ENCODE assay signal across 15 cellular contexts in the genomic region with DNA sequence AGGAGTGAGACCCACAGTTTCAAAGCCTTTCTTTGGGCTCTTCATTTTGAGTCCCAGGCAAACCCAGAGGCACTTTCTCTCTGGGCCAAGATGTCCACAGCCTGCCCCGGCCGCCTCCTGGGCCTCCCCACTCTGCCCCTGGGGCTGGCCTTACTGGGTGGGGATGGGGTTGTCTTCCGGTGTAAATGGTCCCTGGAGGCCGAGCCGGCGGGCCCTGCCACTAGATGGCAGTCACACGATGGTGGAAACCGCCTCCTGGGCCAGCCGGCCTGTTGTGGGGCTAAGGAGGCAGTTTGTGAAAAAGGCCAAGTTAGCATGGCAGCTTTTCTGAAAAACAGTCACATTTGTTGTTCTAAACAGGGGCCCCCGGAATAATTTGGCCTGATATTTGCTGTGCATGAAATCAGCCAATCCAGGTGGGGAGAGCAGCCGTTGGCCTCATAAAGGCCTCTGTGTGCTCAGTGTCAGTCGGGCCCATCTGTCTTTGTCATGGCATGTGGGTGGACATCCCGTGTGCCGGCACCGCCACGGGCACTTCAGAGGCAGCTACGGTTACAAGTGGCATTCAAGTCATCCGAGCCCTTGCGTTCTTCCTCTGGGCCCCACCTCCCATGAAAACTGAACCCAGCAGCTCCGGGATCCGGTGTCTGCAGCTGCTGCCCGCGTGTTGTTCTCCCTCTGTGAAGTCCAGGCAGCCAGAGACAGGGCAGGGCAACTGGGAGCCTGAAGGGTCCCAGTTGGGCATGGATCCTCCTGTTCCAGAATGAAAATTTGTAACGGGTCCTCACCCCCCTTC. TPM values are rescaled to one million over a fixed set of nuclear protein-coding genes. Genes with fewer than 3 reads are reported as not detected.
DNase-seq lines count a peak whose midpoint lies in the region; ATAC-seq and TF ChIP-seq lines count a peak whose summit lies in the region.
"Had no signal": no experiment of that assay in that cellular context is flagged by ENCODE, and none has a peak within 500 bp of the region (broad histone marks: within the 10 kb centered on the region; RNA-seq: fewer than 3 reads in every experiment).

No MANE protein-coding gene starts in this region.

- dilution Hi-C loops in mammary epithelial cell (cut with HindIII; ENCODE audit: low sequenced_read_pairs): no loop called here

- H3K4me2 ChIP-seq in mammary epithelial cell (ENCODE audit: insufficient read depth, low read depth, low read length): no peak overlapping the region

- BruUV-seq in MCF 10A (replicated peaks; lab: Mats Ljungman, UMichigan) (no TSS peak), mammary epithelial cell (replicated peaks; lab: Mats Ljungman, UMichigan) (no TSS peak)

- DNase-seq in MCF 10A (ENCODE audit: unreplicated experiment): no peak
- no peak for DNase-seq in mammary epithelial cell
- DNase-seq in activated CD4-positive, alpha-beta memory T cell treated with anti-CD3 and anti-CD28 coated beads, Interleukin-2, amount 10 ng/mL, durations not matched to agents 7 days and 5 days: peak; percentile 20
- DNase-seq in right cardiac atrium: peak in 2 of 3 donors; percentile 56 to 74
- DNase-seq in suprapubic skin (ENCODE audit: low spot score in 2 of 2): peak; percentile 22 to 58
- no peak for DNase-seq in colonic mucosa
- DNase-seq: NCI-H1694, transverse colon had no signal

- intact Hi-C loops in MCF 10A (cut with micrococcal nuclease) (no loop called here), mammary epithelial cell (cut with micrococcal nuclease) (no loop called here), right cardiac atrium (cut with DNase I) (no loop called here), colonic mucosa (cut with DNase I) (no loop called here)

- H3K4me1 ChIP-seq in mammary epithelial cell (ENCODE audit: insufficient read depth, low read length) (no peaks in the 10 kb centered on the region), right cardiac atrium (ENCODE audit: control insufficient read depth, insufficient read depth, low read length) (no peaks in the 10 kb centered on the region), suprapubic skin (no peaks in the 10 kb centered on the region), colonic mucosa (no peaks in the 10 kb centered on the region)
- H3K4me1 ChIP-seq: transverse colon had no signal

- H3K36me3 Mint-ChIP-seq in MCF 10A (ENCODE audit: insufficient read depth, unreplicated experiment): no peaks in the 10 kb centered on the region
- no peaks in the 10 kb centered on the region for H3K36me3 Mint-ChIP-seq in activated CD4-positive, alpha-beta memory T cell treated with anti-CD3 and anti-CD28 coated beads, Interleukin-2, amount 10 ng/mL, durations not matched to agents 7 days and 5 days (ENCODE audit: low read depth)

- H3K27me3 ChIP-seq in mammary epithelial cell (ENCODE audit: insufficient read depth, low read length): no peaks in the 10 kb centered on the region
- H3K27me3 ChIP-seq in right cardiac atrium (ENCODE audit: control insufficient read depth, insufficient read depth): no peaks in the 10 kb centered on the region
- H3K27me3 ChIP-seq in suprapubic skin: no peaks in the 10 kb centered on the region
- no peaks in the 10 kb centered on the region for H3K27me3 ChIP-seq in colonic mucosa
- H3K27me3 ChIP-seq: transverse colon had no signal

- peak; percentile 15 for TF ChIP-seq CTCF in MCF 10A (IDR thresholded peaks at IDR 0.05; ENCODE audit: unreplicated experiment)
- peak in 1 of 2 donors; percentile 2 for TF ChIP-seq CTCF in mammary epithelial cell (conservative IDR thresholded peaks at IDR 0.05 in 1 of 2, IDR thresholded peaks at IDR 0.05 in 1 of 2; ENCODE audit: extremely low read depth in 1 of 2, insufficient read depth in 1 of 2, low read depth in 1 of 2, low read length in 2 of 2)
- peak in 1 of 2 donors; percentile 30 for TF ChIP-seq CTCF in suprapubic skin (IDR thresholded peaks at IDR 0.05)
- no peak for TF ChIP-seq CTCF in colonic mucosa (IDR thresholded peaks at IDR 0.05)

- POLR2A ChIA-PET in MCF 10A (lab: Yijun Ruan, JAX): no interaction called here
- POLR2A ChIA-PET in activated CD4-positive, alpha-beta memory T cell treated with anti-CD3 and anti-CD28 coated beads, Interleukin-2, amount 10 ng/mL, durations not matched to agents 7 days and 5 days (lab: Charles Lee): no interaction called here

- no peaks in the 10 kb centered on the region for H3K79me2 ChIP-seq in mammary epithelial cell (ENCODE audit: insufficient read depth, low read length)

- H3K27me3 Mint-ChIP-seq in MCF 10A (ENCODE audit: insufficient read depth, unreplicated experiment): no peaks in the 10 kb centered on the region
- H3K27me3 Mint-ChIP-seq in activated CD4-positive, alpha-beta memory T cell treated with anti-CD3 and anti-CD28 coated beads, Interleukin-2, amount 10 ng/mL, durations not matched to agents 7 days and 5 days: no peaks in the 10 kb centered on the region

- H3K27ac ChIP-seq in mammary epithelial cell (ENCODE audit: insufficient read depth, low read depth, low read length) (no peak overlapping the region), right cardiac atrium (ENCODE audit: low read length) (no peak overlapping the region), suprapubic skin (no peak overlapping the region), colonic mucosa (no peak overlapping the region)
- H3K27ac ChIP-seq: C4-2B, epithelial cell of prostate, RWPE1, transverse colon had no signal

- in situ Hi-C loops in mammary epithelial cell (cut with MboI; ENCODE audit: low sequenced_read_pairs in 2 of 2): no loop called here

- ATAC-seq in right cardiac atrium (peak in 1 of 2 donors; percentile 64), GM18519 (IDR thresholded peaks at IDR 0.05; ENCODE audit: low FRiP score, unreplicated experiment) (no peak), GM21825 (IDR thresholded peaks at IDR 0.05; ENCODE audit: unreplicated experiment) (no peak)

- H3K36me3 ChIP-seq in mammary epithelial cell (ENCODE audit: insufficient read depth, low read length) (no peaks in the 10 kb centered on the region), suprapubic skin (no peaks in the 10 kb centered on the region), colonic mucosa (no peaks in the 10 kb centered on the region)
- H3K36me3 ChIP-seq: transverse colon had no signal

- no CpG with 5 or more reads among the region's 24 CpGs for WGBS in mammary epithelial cell (ENCODE audit: low coverage, missing lambda C conversion rate)
- whole genome bisulfite sequencing in right cardiac atrium: 38% methylated on average over 2 of the region's 24 CpGs
- WGBS in suprapubic skin: no CpG with 5 or more reads among the region's 24 CpGs

- no peaks in the 10 kb centered on the region for H3K9me3 Mint-ChIP-seq in MCF 10A (ENCODE audit: unreplicated experiment)
- H3K9me3 Mint-ChIP-seq in activated CD4-positive, alpha-beta memory T cell treated with anti-CD3 and anti-CD28 coated beads, Interleukin-2, amount 10 ng/mL, durations not matched to agents 7 days and 5 days: no peaks in the 10 kb centered on the region
- H3K9me3 Mint-ChIP-seq: nephron had no signal

- TF ChIP-seq POLR2A in suprapubic skin (IDR thresholded peaks at IDR 0.05): no peak

- H3K9me3 ChIP-seq in mammary epithelial cell (replicated peaks; ENCODE audit: insufficient read depth, low read length) (no peaks in the 10 kb centered on the region), right cardiac atrium (ENCODE audit: control insufficient read depth, low read length) (no peaks in the 10 kb centered on the region), suprapubic skin (no peaks in the 10 kb centered on the region), colonic mucosa (no peaks in the 10 kb centered on the region)
- H3K9me3 ChIP-seq: transverse colon had no signal

- H3K4me3 Mint-ChIP-seq in MCF 10A (ENCODE audit: unreplicated experiment): no peak overlapping the region
- H3K4me3 Mint-ChIP-seq in activated CD4-positive, alpha-beta memory T cell treated with anti-CD3 and anti-CD28 coated beads, Interleukin-2, amount 10 ng/mL, durations not matched to agents 7 days and 5 days: no peak overlapping the region
- H3K4me3 Mint-ChIP-seq: nephron had no signal

- no peak overlapping the region for H3K27ac Mint-ChIP-seq in MCF 10A (ENCODE audit: low read depth, unreplicated experiment)
- H3K27ac Mint-ChIP-seq in activated CD4-positive, alpha-beta memory T cell treated with anti-CD3 and anti-CD28 coated beads, Interleukin-2, amount 10 ng/mL, durations not matched to agents 7 days and 5 days: no peak overlapping the region
- H3K27ac Mint-ChIP-seq: nephron had no signal

- no peaks in the 10 kb centered on the region for H4K20me1 ChIP-seq in mammary epithelial cell (ENCODE audit: insufficient read depth, low read length)

- TF ChIP-seq EP300 in suprapubic skin (IDR thresholded peaks at IDR 0.05): no peak

- H3K4me3 ChIP-seq in mammary epithelial cell (replicated peaks in 1 of 3; ENCODE audit: insufficient read depth in 1 of 3, low read depth in 2 of 3, low read length in 3 of 3) (no peak overlapping the region), right cardiac atrium (ENCODE audit: low read length) (no peak overlapping the region), suprapubic skin (no peak overlapping the region), colonic mucosa (no peak overlapping the region)
- H3K4me3 ChIP-seq: transverse colon had no signal

- no peak overlapping the region for H2AFZ ChIP-seq in mammary epithelial cell (ENCODE audit: low read depth, low read length)

- H3K4me1 Mint-ChIP-seq in MCF 10A (ENCODE audit: insufficient read depth, unreplicated experiment): no peaks in the 10 kb centered on the region
- H3K4me1 Mint-ChIP-seq in activated CD4-positive, alpha-beta memory T cell treated with anti-CD3 and anti-CD28 coated beads, Interleukin-2, amount 10 ng/mL, durations not matched to agents 7 days and 5 days: no peaks in the 10 kb centered on the region
- H3K4me1 Mint-ChIP-seq: nephron had no signal

- H3K9ac ChIP-seq in mammary epithelial cell (ENCODE audit: insufficient read depth, low read length): no peak overlapping the region
- H3K9ac ChIP-seq in colonic mucosa (ENCODE audit: low read depth in 2 of 2, low read length in 2 of 2): no peak overlapping the region

- CTCF ChIA-PET in MCF 10A (lab: Yijun Ruan, JAX) (interaction anchor here (0.6 to 2.6 kb wide), 6 partner anchors 9 to 260 kb away, joined by 3 to 7 read pairs (median 3); no protein-coding TSS in a partner anchor), mammary epithelial cell (lab: Charles Lee; ENCODE audit: low non-redundant PET) (no interaction called here)
- CTCF ChIA-PET in activated CD4-positive, alpha-beta memory T cell treated with anti-CD3 and anti-CD28 coated beads, Interleukin-2, amount 10 ng/mL, durations not matched to agents 7 days and 5 days (lab: Charles Lee): interaction anchor here (1.3 kb wide), 1 partner anchor 196 kb away, joined by 4 read pairs; no protein-coding TSS in a partner anchor

RNA-seq across cellular contexts. Expression of a gene that starts 6.6 kb away (rescaled TPM):
- total RNA-seq in MCF 10A (2022): 89.2 and 98.0 TPM in 2 replicates
- total RNA-seq in mammary epithelial cell: 10 to 100 TPM; 40.8 to 47.3 TPM
- 87.0 TPM for polyA plus RNA-seq in mammary epithelial cell
- polyA minus RNA-seq in mammary epithelial cell: 63.9 TPM
- 10 to 100 TPM; 99.8 to 99.9 TPM for total RNA-seq in activated CD4-positive, alpha-beta memory T cell treated with anti-CD3 and anti-CD28 coated beads, Interleukin-2, amount 10 ng/mL, durations not matched to agents 7 days and 5 days
- 100 to 1,000 TPM in 1 of 4 donors, 10 to 100 TPM in 3; 47.1 to 102 (median 74.8) TPM for total RNA-seq in right cardiac atrium
- polyA plus RNA-seq in right cardiac atrium: 108 TPM
- total RNA-seq in suprapubic skin: 100 to 1,000 TPM in 2 of 4 donors, 10 to 100 TPM in 2; 76.9 to 115 (median 103) TPM
- total RNA-seq in colonic mucosa: 100 to 1,000 TPM in 1 of 2 donors, 10 to 100 TPM in 1; 89.4 to 140 TPM

RNA-seq across cellular contexts. Expression of a gene that starts 34.2 kb away (rescaled TPM):
- total RNA-seq in MCF 10A (2022) (not detected in 2 replicates), mammary epithelial cell (not detected), right cardiac atrium (10 to 100 TPM in 3 of 4 donors, 1 to 10 TPM in 1; 9.0 to 58.7 (median 34.1) TPM), suprapubic skin (10 to 100 TPM in 1 of 4 donors, 1 to 10 TPM in 3; 1.5 to 12.9 (median 4.8) TPM), colonic mucosa (under 1 TPM in 1 of 2 donors, not detected in 1; 0.72 TPM)
- polyA plus RNA-seq in mammary epithelial cell (not detected), right cardiac atrium (63.1 TPM)
- polyA minus RNA-seq in mammary epithelial cell: not detected
- total RNA-seq in activated CD4-positive, alpha-beta memory T cell treated with anti-CD3 and anti-CD28 coated beads, Interleukin-2, amount 10 ng/mL, durations not matched to agents 7 days and 5 days: 1 to 10 TPM; 6.6 to 9.7 TPM
- total RNA-seq: astrocyte had no signal

RNA-seq across cellular contexts. Expression of a gene that starts 44.0 kb away (rescaled TPM):
- total RNA-seq in MCF 10A (2022): 61.0 and 152 TPM in 2 replicates
- 10 to 100 TPM in 1 of 2 donors, 1 to 10 TPM in 1; 1.3 to 31.8 TPM for total RNA-seq in mammary epithelial cell
- polyA plus RNA-seq in mammary epithelial cell: 0.58 TPM
- 2.8 TPM for polyA minus RNA-seq in mammary epithelial cell
- total RNA-seq in activated CD4-positive, alpha-beta memory T cell treated with anti-CD3 and anti-CD28 coated beads, Interleukin-2, amount 10 ng/mL, durations not matched to agents 7 days and 5 days: not detected
- 100 to 1,000 TPM; 279 to 500 (median 401) TPM for total RNA-seq in right cardiac atrium
- 813 TPM for polyA plus RNA-seq in right cardiac atrium
- 10 to 100 TPM; 20.0 to 62.2 (median 40.4) TPM for total RNA-seq in suprapubic skin
- total RNA-seq in colonic mucosa: 10 to 100 TPM in 1 of 2 donors, 1 to 10 TPM in 1; 4.7 to 32.9 TPM

Comparison
In these comparisons a context has a peak if more than half of its experiments do, and no peak if none do; other contexts are left out.
1. DNase-seq: peak in activated CD4-positive, alpha-beta memory T cell treated with anti-CD3 and anti-CD28 coated beads, Interleukin-2, amount 10 ng/mL, durations not matched to agents 7 days and 5 days (single experiment), right cardiac atrium (2 of 3) and suprapubic skin (2 of 2); none in MCF 10A (single experiment), mammary epithelial cell (single experiment) and colonic mucosa (single experiment).